Comparison of ENCODE assay signal across 20 cellular contexts in the genomic region with DNA sequence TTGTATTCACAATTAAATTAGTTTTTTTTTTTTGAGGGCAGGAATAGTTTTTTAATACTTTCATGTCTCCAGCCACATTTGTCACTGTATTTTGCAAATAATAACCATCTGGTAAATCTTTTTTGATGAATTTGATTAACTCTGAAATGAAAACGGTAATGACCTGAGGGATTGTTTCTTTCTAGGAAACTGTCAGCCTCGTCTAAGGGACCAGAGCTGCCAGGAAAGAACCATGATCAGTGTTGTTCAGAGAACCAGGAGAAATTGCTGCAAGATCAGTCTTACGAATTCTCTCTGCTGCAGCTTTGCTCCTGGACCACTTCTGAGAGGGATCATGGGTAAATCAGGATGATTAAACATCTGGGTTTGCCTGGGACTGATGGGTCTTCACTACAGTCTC.
"Had no signal": no experiment of that assay in that cellular context is flagged by ENCODE, and none has a peak within 500 bp of the region (broad histone marks: within the 10 kb centered on the region; RNA-seq: fewer than 3 reads in every experiment).

No MANE protein-coding gene starts in this region.

- H3K27me3 ChIP-seq: SJSA1 had no signal

- H3K9me3 ChIP-seq: SJSA1 had no signal

- H3K9ac ChIP-seq: KMS-11 had no signal

- H3K4me3 ChIP-seq: SJSA1 had no signal

- H3K36me3 ChIP-seq: SJSA1 had no signal

- DNase-seq: Kasumi-1, MM.1S, NCI-H1092 treated with DMSO at 0.1 percent for 48 hours, NCI-H1436, NCI-H187, NCI-H2029, NCI-H2081 treated with DMSO at 0.1 percent for 48 hours, NCI-H2171, NCI-H226, NCI-H446, NCI-H510A, NCI-H524 treated with DMSO at 0.1 percent for 48 hours, NCI-H69, NCI-H774, Right ventricle myocardium superior, RPMI8226, SIG-M5 had no signal

- H3K27ac ChIP-seq: HL-60, KMS-11, SJSA1 had no signal

- H3K4me2 ChIP-seq: KMS-11 had no signal
